ENCODE assay signal across 1 cellular context in genomic region chr6:99458319-99458718, GRCh38.
TF ChIP-seq lines count a peak whose summit lies in the region.

No MANE protein-coding gene starts in this region.

TF ChIP-seq in WTC11, 78 proteins besides CTCF, POLR2A, EP300 and RAD21 (continued from another document):
- TF ChIP-seq IRF2 (CRISPR knock-in tag; IDR thresholded peaks at IDR 0.05; ENCODE audit: borderline replicate concordance, low read depth) = no peak
- TF ChIP-seq, protein P1, sequence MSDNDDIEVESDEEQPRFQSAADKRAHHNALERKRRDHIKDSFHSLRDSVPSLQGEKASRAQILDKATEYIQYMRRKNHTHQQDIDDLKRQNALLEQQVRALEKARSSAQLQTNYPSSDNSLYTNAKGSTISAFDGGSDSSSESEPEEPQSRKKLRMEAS (CRISPR knock-in tag; IDR thresholded peaks at IDR 0.05) = no peak
- TF ChIP-seq ZNF281 (CRISPR knock-in tag; IDR thresholded peaks at IDR 0.05) = no peak
- TF ChIP-seq GRHL2 (CRISPR knock-in tag; IDR thresholded peaks at IDR 0.05; ENCODE audit: insufficient replicate concordance, severe bottlenecking) = no peak
- no peak for TF ChIP-seq TCF7 (CRISPR knock-in tag; IDR thresholded peaks at IDR 0.05; ENCODE audit: low read depth)
